Comparison of ENCODE assay signal across 18 cellular contexts in genomic region chr11:115885446-115885978, GRCh38.
"Had no signal": no experiment of that assay in that cellular context is flagged by ENCODE, and none has a peak within 500 bp of the region (broad histone marks: within the 10 kb centered on the region; RNA-seq: fewer than 3 reads in every experiment).

No MANE protein-coding gene starts in this region.

- DNase-seq: activated CD4-positive, alpha-beta memory T cell treated with anti-CD3 and anti-CD28 coated beads for 36 hours; activated naive CD4-positive, alpha-beta T cell; activated naive CD8-positive, alpha-beta T cell treated with anti-CD3 and anti-CD28 coated beads for 36 hours; activated T-cell treated with anti-CD3 and anti-CD28 coated beads for 4 hours; amniotic stem cell; mesenchymal stem cell; pancreas; spleen; stimulated activated CD4-positive, alpha-beta T cell treated with anti-CD3 and anti-CD28 coated beads, Interleukin-4, amount 100 ng/mL, for 4 hours; T-helper 17 cell; testis; upper lobe of right lung had no signal

- H3K36me3 ChIP-seq: gastroesophageal sphincter, pancreas, spleen, upper lobe of right lung, WERI-Rb-1 had no signal

- H3K27ac Mint-ChIP-seq: activated CD4-positive, alpha-beta memory T cell treated with anti-CD3 and anti-CD28 coated beads for 36 hours; activated naive CD8-positive, alpha-beta T cell treated with anti-CD3 and anti-CD28 coated beads for 36 hours; stimulated activated memory B cell treated with anti-CD40 and anti-IgM and Interleukin-4, amounts not matched to agents 10 μg/mL and 1 μg/mL and 100 μg/mL, for 72 hours; T-helper 17 cell had no signal

- H3K4me1 Mint-ChIP-seq: activated naive CD8-positive, alpha-beta T cell treated with anti-CD3 and anti-CD28 coated beads for 36 hours; stimulated activated memory B cell treated with anti-CD40 and anti-IgM and Interleukin-4, amounts not matched to agents 10 μg/mL and 1 μg/mL and 100 μg/mL, for 72 hours; T-helper 17 cell had no signal

- H3K4me1 ChIP-seq: pancreas, spleen, upper lobe of right lung had no signal

- H3K27me3 Mint-ChIP-seq: activated CD4-positive, alpha-beta memory T cell treated with anti-CD3 and anti-CD28 coated beads for 36 hours; activated naive CD8-positive, alpha-beta T cell treated with anti-CD3 and anti-CD28 coated beads for 36 hours; T-helper 17 cell had no signal

- H3K4me3 ChIP-seq: gastroesophageal sphincter, pancreas, spleen, testis, upper lobe of right lung had no signal

- H3K9me3 ChIP-seq: pancreas, testis had no signal

- H3K36me3 Mint-ChIP-seq: stimulated activated memory B cell treated with anti-CD40 and anti-IgM and Interleukin-4, amounts not matched to agents 10 μg/mL and 1 μg/mL and 100 μg/mL, for 72 hours had no signal

- FAIRE-seq: colon, endometrium, pancreas had no signal

- H3K4me3 Mint-ChIP-seq: activated CD4-positive, alpha-beta memory T cell treated with anti-CD3 and anti-CD28 coated beads for 36 hours; activated naive CD8-positive, alpha-beta T cell treated with anti-CD3 and anti-CD28 coated beads for 36 hours; stimulated activated memory B cell treated with anti-CD40 and anti-IgM and Interleukin-4, amounts not matched to agents 10 μg/mL and 1 μg/mL and 100 μg/mL, for 72 hours; T-helper 17 cell had no signal

- ATAC-seq: esophagus mucosa; gastroesophageal sphincter; stimulated activated memory B cell treated with anti-CD40 and anti-IgM and Interleukin-4, amounts not matched to agents 10 μg/mL and 1 μg/mL and 100 μg/mL, for 72 hours; T-helper 17 cell; upper lobe of right lung had no signal

- H3K27ac ChIP-seq: gastroesophageal sphincter, pancreas, spleen, testis, upper lobe of right lung had no signal

- H3K27me3 ChIP-seq: pancreas, spleen, testis, upper lobe of right lung had no signal
